In genomic region chr11:126378763-126379162, GRCh38 we compare ENCODE assay signal across 24 cellular contexts. TPM values are rescaled to one million over a fixed set of nuclear protein-coding genes. Genes with fewer than 3 reads are reported as not detected.
DNase-seq lines count a peak whose midpoint lies in the region; ATAC-seq and TF ChIP-seq lines count a peak whose summit lies in the region.
"Had no signal": no experiment of that assay in that cellular context is flagged by ENCODE, and none has a peak within 500 bp of the region (broad histone marks: within the 10 kb centered on the region; RNA-seq: fewer than 3 reads in every experiment).

No MANE protein-coding gene starts in this region.

- WGBS in IMR-90 (ENCODE audit: extremely low coverage in 2 of 2, insufficient read length in 1 of 2), 2 experiments = no CpG with 5 or more reads among the region's 4 CpGs

- TF ChIP-seq CTCF in IMR-90 (conservative IDR thresholded peaks at IDR 0.05; ENCODE audit: low read depth, low read length) = no peak
- no peak for TF ChIP-seq CTCF in Panc1 (IDR thresholded peaks at IDR 0.05)
- no peak for TF ChIP-seq CTCF in cardiac fibroblast (IDR thresholded peaks at IDR 0.05; ENCODE audit: low read depth, low read length)

- H4K5ac ChIP-seq in IMR-90 (ENCODE audit: low read depth, low read length) = no peak overlapping the region

- H3K9me3 ChIP-seq in IMR-90 (ENCODE audit: control insufficient read depth, insufficient read depth, low read length) = no peaks in the 10 kb centered on the region
- H3K9me3 ChIP-seq in Panc1 (ENCODE audit: control insufficient read depth, insufficient read depth, low read depth, low read length) = no peaks in the 10 kb centered on the region
- H3K9me3 ChIP-seq: thoracic aorta had no signal

- no peak overlapping the region for H3K4me2 ChIP-seq in IMR-90 (ENCODE audit: low read depth, low read length)

- in situ Hi-C loops in IMR-90 (cut with MboI; ENCODE audit: low sequenced_read_pairs) = no loop called here
- in situ Hi-C loops in Panc1 (cut with HindIII; ENCODE audit: low pct_unique_long_range_greater_than_20kb, low sequenced_read_pairs) = no loop called here
- in situ Hi-C loops in ACHN (cut with HindIII; ENCODE audit: low pct_ligation_motif_present, low pct_unique_long_range_greater_than_20kb, low sequenced_read_pairs) = no loop called here

- POLR2A ChIA-PET in IMR-90 (lab: Charles Lee; ENCODE audit: unreplicated experiment) = no interaction called here
- POLR2A ChIA-PET in Panc1 (lab: Charles Lee) = no interaction called here

- H3K9ac ChIP-seq in IMR-90 (ENCODE audit: low read depth, low read length) = no peak overlapping the region

- DNase-seq in IMR-90 = peak; percentile 57
- DNase-seq in Panc1 (ENCODE audit: low read depth, low spot score) = no peak
- peak; percentile 55 to 90 for DNase-seq in cardiac fibroblast (ENCODE audit: low read depth in 2 of 2)
- DNase-seq in posterior vena cava (ENCODE audit: low spot score) = peak; percentile 5
- no peak for DNase-seq in H7
- DNase-seq in ACHN = no peak
- DNase-seq in H4 (ENCODE audit: low spot score) = no peak
- DNase-seq: activated CD8-positive, alpha-beta memory T cell treated with anti-CD3 and anti-CD28 coated beads for 24 hours; activated gamma-delta T cell treated with Interleukin-2 at 50 U/mL for 16 hours; activated T-cell treated with anti-CD3 and anti-CD28 coated beads, Interleukin-2, amount 50 U/mL, for 1 hour; CD4-positive, CD25-positive, alpha-beta regulatory T cell; head of caudate nucleus; naive B cell; NCI-H1417; NCI-H2081 treated with DMSO at 0.1 percent for 48 hours; NCI-H510A treated with DMSO at 0.1 percent for 48 hours; NK-92 treated with Interleukin-12 subunit alpha and Interleukin-12 subunit beta, amount 100 ng/mL, for 24 hours; nucleus accumbens; SIG-M5; stimulated activated CD4-positive, alpha-beta T cell treated with anti-CD3 and anti-CD28 coated beads, Interleukin-4, amount 100 ng/mL, for 1 hour; stimulated activated naive B cell treated with anti-CD40 and anti-IgM and Interleukin-4, amounts not matched to agents 10 μg/mL and 1 μg/mL and 100 μg/mL, for 72 hours had no signal

- no peak overlapping the region for H2BK15ac ChIP-seq in IMR-90 (ENCODE audit: low read depth, low read length)

- TF ChIP-seq RAD21 in IMR-90 (IDR thresholded peaks at IDR 0.05; ENCODE audit: low read length) = no peak

- H3K4me3 ChIP-seq in IMR-90 (ENCODE audit: insufficient read depth, low read depth, low read length) (no peak overlapping the region), Panc1 (ENCODE audit: low read depth in 2 of 2, low read length in 2 of 2) (no peak overlapping the region), cardiac fibroblast (replicated peaks in 1 of 2; ENCODE audit: low read depth in 2 of 2, low read length in 2 of 2) (no peak overlapping the region), H7 (ENCODE audit: insufficient read depth, low read depth, low read length) (no peak overlapping the region)
- H3K4me3 ChIP-seq: cardiac muscle cell, thoracic aorta had no signal

- no peak overlapping the region for H2AK9ac ChIP-seq in IMR-90 (replicated peaks; ENCODE audit: low read depth, low read length, poor library complexity)

- no peak overlapping the region for H2BK120ac ChIP-seq in IMR-90 (ENCODE audit: low read depth, low read length)

- H2BK5ac ChIP-seq in IMR-90 (ENCODE audit: low read depth, low read length, poor library complexity, severe bottlenecking) = no peak overlapping the region

- BruUV-seq in IMR-90 (replicated peaks; lab: Mats Ljungman, UMichigan) (no TSS peak), Panc1 (replicated peaks; lab: Mats Ljungman, UMichigan) (TSS peak; percentile 33)

- no peak overlapping the region for H4K8ac ChIP-seq in IMR-90 (ENCODE audit: low read depth in 2 of 2, low read length in 2 of 2)

- H3K27ac ChIP-seq in IMR-90 (ENCODE audit: insufficient read depth, low read length) (no peak overlapping the region), Panc1 (ENCODE audit: low read length) (no peak overlapping the region)
- H3K27ac ChIP-seq: cardiac muscle cell, thoracic aorta had no signal

- no peak overlapping the region for H3K56ac ChIP-seq in IMR-90 (ENCODE audit: extremely low read depth, insufficient read depth, low read length)

- peaks cover 17 to 36% of the 10 kb centered on the region in 2 experiments for H3K79me1 ChIP-seq in IMR-90 (ENCODE audit: low read depth in 1 of 2, low read length in 2 of 2)

- H2AFZ ChIP-seq in IMR-90 (replicated peaks; ENCODE audit: low read length, poor library complexity) = no peak overlapping the region

- H2BK20ac ChIP-seq in IMR-90 (ENCODE audit: low read depth, low read length) = no peak overlapping the region

- no peaks in the 10 kb centered on the region; the same call in none of the 2 replicates for H3K9me1 ChIP-seq in IMR-90 (ENCODE audit: insufficient read depth, low read length)

- no peak for TF ChIP-seq POLR2A in IMR-90 (IDR thresholded peaks at IDR 0.05; ENCODE audit: low read depth, low read length)

- H3K14ac ChIP-seq in IMR-90 (replicated peaks; ENCODE audit: low read depth, low read length) = no peak overlapping the region

- no peak overlapping the region for H2AK5ac ChIP-seq in IMR-90 (ENCODE audit: low read depth, low read length)

- H3K18ac ChIP-seq in IMR-90 (ENCODE audit: low read depth, low read length) = no peak overlapping the region

- no peak for ATAC-seq in IMR-90 (ENCODE audit: low read depth)
- no peak for ATAC-seq in Panc1
- ATAC-seq: left lobe of liver; stimulated activated naive B cell treated with anti-CD40 and anti-IgM and Interleukin-4, amounts not matched to agents 10 μg/mL and 1 μg/mL and 100 μg/mL, for 72 hours had no signal

- peaks cover 15% of the 10 kb centered on the region for H4K20me1 ChIP-seq in IMR-90 (ENCODE audit: insufficient read depth, low read length)

- H3K36me3 ChIP-seq in IMR-90 (ENCODE audit: control insufficient read depth, insufficient read depth, low read length) = no peaks in the 10 kb centered on the region
- H3K36me3 ChIP-seq in Panc1 (ENCODE audit: control insufficient read depth, insufficient read depth, low read length) = no peaks in the 10 kb centered on the region
- H3K36me3 ChIP-seq in H7 (replicated peaks; ENCODE audit: control insufficient read depth, insufficient read depth, low read length) = no peaks in the 10 kb centered on the region
- H3K36me3 ChIP-seq: cardiac muscle cell, thoracic aorta had no signal

- no peak overlapping the region for H3K4ac ChIP-seq in IMR-90 (ENCODE audit: low read depth, low read length)

- no peak overlapping the region for H3K23ac ChIP-seq in IMR-90 (ENCODE audit: low read depth, low read length)

- CTCF ChIA-PET in IMR-90 (lab: Yijun Ruan, JAX) (no interaction called here), Panc1 (lab: Charles Lee) (interaction anchor here (0.8 kb wide), 1 partner anchor 68 kb away, joined by 3 read pairs; no protein-coding TSS in a partner anchor)

- dilution Hi-C loops in IMR-90 (cut with HindIII; ENCODE audit: low sequenced_read_pairs, unreplicated experiment) = no loop called here

- H3K27me3 ChIP-seq in IMR-90 (ENCODE audit: control insufficient read depth, insufficient read depth, low read length) (no peaks in the 10 kb centered on the region), Panc1 (ENCODE audit: control insufficient read depth, insufficient read depth, low read length) (no peaks in the 10 kb centered on the region), H7 (ENCODE audit: control insufficient read depth, insufficient read depth, low read length) (no peaks in the 10 kb centered on the region)
- H3K27me3 ChIP-seq: cardiac muscle cell had no signal

- H3K4me1 ChIP-seq in IMR-90 (ENCODE audit: control insufficient read depth, insufficient read depth, low read length) (peaks cover 3% of the 10 kb centered on the region; the same call in 1 of the 2 replicates), Panc1 (ENCODE audit: control insufficient read depth, insufficient read depth, low read length) (0 out of 2 replicates have a peak, but pooled peaks cover 5% of the 10 kb centered on the region)

- no peak overlapping the region for H4K91ac ChIP-seq in IMR-90 (ENCODE audit: insufficient read depth, low read depth, low read length)

- intact Hi-C loops in IMR-90 (cut with micrococcal nuclease) (no loop called here), Panc1 (cut with micrococcal nuclease; ENCODE audit: unreplicated experiment) (no loop called here), posterior vena cava (cut with DNase I) (no loop called here)

TF ChIP-seq in IMR-90, 13 proteins besides CTCF, POLR2A, EP300 and RAD21 (continues in another document):
- TF ChIP-seq MAFK (IDR thresholded peaks at IDR 0.05; ENCODE audit: low read depth, low read length) = no peak
- no peak for TF ChIP-seq MAZ (IDR thresholded peaks at IDR 0.05; ENCODE audit: borderline replicate concordance, low read depth, low read length)
- TF ChIP-seq RCOR1 (IDR thresholded peaks at IDR 0.05; ENCODE audit: insufficient replicate concordance, low read length) = no peak
- TF ChIP-seq BHLHE40 (IDR thresholded peaks at IDR 0.05; ENCODE audit: low read depth, low read length) = no peak
- no peak for TF ChIP-seq USF2 (IDR thresholded peaks at IDR 0.05; ENCODE audit: low read depth, low read length)
- TF ChIP-seq CEBPB (IDR thresholded peaks at IDR 0.05; ENCODE audit: low read depth, low read length) = no peak
- no peak for TF ChIP-seq CHD1 (IDR thresholded peaks at IDR 0.05; ENCODE audit: low read depth, low read length)
- TF ChIP-seq RFX5 (IDR thresholded peaks at IDR 0.05; ENCODE audit: low read depth, low read length) = no peak
- TF ChIP-seq FOS (IDR thresholded peaks at IDR 0.05; ENCODE audit: low read depth, low read length) = no peak
- no peak for TF ChIP-seq SMC3 (IDR thresholded peaks at IDR 0.05; ENCODE audit: low read depth, low read length)
- no peak for TF ChIP-seq MXI1 (IDR thresholded peaks at IDR 0.05; ENCODE audit: borderline replicate concordance, low read depth, low read length)

RNA-seq across cellular contexts. Expression of gene ST3GAL4, which starts 23.3 kb away (rescaled TPM):
- 12.5 and 17.0 TPM in 2 replicates for total RNA-seq in IMR-90 (2012; rRNA removed)
- polyA plus RNA-seq in IMR-90 (2012; rRNA removed) = 18.3 and 19.7 TPM in 2 replicates
- polyA plus RNA-seq in IMR-90 (2012; cell fraction: cytosol; rRNA removed) = 19.6 and 25.9 TPM in 2 replicates
- 12.5 and 20.7 TPM in 2 replicates for polyA plus RNA-seq in IMR-90 (2012; cell fraction: nucleus; rRNA removed; ENCODE audit: low replicate concordance)
- total RNA-seq in Panc1 (2021; ENCODE audit: unreplicated experiment) = 56.6 TPM
- 51.1 TPM for polyA plus RNA-seq in Panc1 (2012; ENCODE audit: insufficient read length)
- total RNA-seq in posterior vena cava = 10 to 100 TPM; 36.8 to 44.6 TPM
- 16.0 and 19.4 TPM in 2 replicates for total RNA-seq in H7 (2014; rRNA removed; shearing (Covaris generic))
- 49.8 and 55.9 TPM in 2 replicates for total RNA-seq in H4 (2014; rRNA removed; shearing (Covaris generic))

Comparison
In these comparisons a context has a peak if more than half of its experiments do, and no peak if none do; other contexts are left out.
1. DNase-seq: peak in IMR-90 (single experiment), cardiac fibroblast (2 of 2) and posterior vena cava (single experiment); none in Panc1 (single experiment), H7 (single experiment), ACHN (single experiment) and H4 (single experiment).